17 cellular contexts compared by ENCODE assay signal in the genomic region with DNA sequence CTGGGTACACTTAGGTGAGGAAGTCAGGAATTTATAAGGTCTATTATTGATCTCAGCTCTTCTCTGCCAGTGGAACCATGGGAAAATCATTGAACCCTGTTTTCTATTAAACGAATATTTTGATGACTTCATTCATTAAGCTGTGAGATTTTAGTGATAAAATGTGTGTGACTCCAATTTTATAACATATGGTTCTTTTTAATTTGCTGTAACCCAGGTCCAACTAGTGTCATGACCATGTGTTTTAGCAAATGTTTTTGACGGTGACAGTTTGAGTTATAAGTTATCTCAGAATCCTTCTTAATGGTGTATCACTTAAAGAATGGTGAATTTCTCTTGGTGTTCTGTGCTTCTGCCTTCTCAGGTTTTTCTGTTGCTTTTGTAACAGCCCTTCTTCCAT. TPM values are rescaled to one million over a fixed set of nuclear protein-coding genes. Genes with fewer than 3 reads are reported as not detected.
DNase-seq lines count a peak whose midpoint lies in the region; ATAC-seq, FAIRE-seq and TF ChIP-seq lines count a peak whose summit lies in the region.
"Had no signal": no experiment of that assay in that cellular context is flagged by ENCODE, and none has a peak within 500 bp of the region (broad histone marks: within the 10 kb centered on the region; RNA-seq: fewer than 3 reads in every experiment).

No MANE protein-coding gene starts in this region.

- peaks cover 75% of the 10 kb centered on the region for H3K4me1 ChIP-seq in A549
- peaks cover 61% of the 10 kb centered on the region for H3K4me1 ChIP-seq in GM23248 (ENCODE audit: insufficient read depth)
- peaks cover 33 to 59% of the 10 kb centered on the region in 2 experiments for H3K4me1 ChIP-seq in SK-N-SH (ENCODE audit: control insufficient read depth in 1 of 2, insufficient read depth in 2 of 2, low read depth in 1 of 2, low read length in 1 of 2)
- peaks cover 65 to 69% of the 10 kb centered on the region in 2 donors for H3K4me1 ChIP-seq in gastrocnemius medialis

- H3K27ac ChIP-seq in A549 (no peak overlapping the region; a peak in 1 of 6 replicates), GM23248 (peak overlapping the region; percentile 86), SK-N-SH (ENCODE audit: low read depth in 2 of 2, low read length in 1 of 2) (peak overlapping the region; percentile 75 to 89), gastrocnemius medialis (no peak overlapping the region)
- H3K27ac ChIP-seq: KMS-11 had no signal

- H3K36me3 ChIP-seq in GM23248 (ENCODE audit: low read depth) (0 out of 2 replicates have a peak, but pooled peaks cover 10% of the 10 kb centered on the region), SK-N-SH (replicated peaks in 1 of 2; ENCODE audit: control insufficient read depth in 1 of 2, insufficient read depth in 2 of 2, low read length in 1 of 2) (peaks cover 0 to 35% of the 10 kb centered on the region in 2 experiments), gastrocnemius medialis (no peaks in the 10 kb centered on the region)
- H3K36me3 ChIP-seq: MG63 had no signal

- no peaks in the 10 kb centered on the region for H3K9me3 Mint-ChIP-seq in nephron progenitor cell
- no peaks in the 10 kb centered on the region for H3K9me3 Mint-ChIP-seq in activated naive CD8-positive, alpha-beta T cell treated with anti-CD3 and anti-CD28 coated beads for 36 hours
- H3K9me3 Mint-ChIP-seq: CD8-positive, alpha-beta memory T cell had no signal

- peaks cover 5% of the 10 kb centered on the region for H3K36me3 Mint-ChIP-seq in nephron progenitor cell (ENCODE audit: low read depth)
- no peaks in the 10 kb centered on the region for H3K36me3 Mint-ChIP-seq in activated naive CD8-positive, alpha-beta T cell treated with anti-CD3 and anti-CD28 coated beads for 36 hours

- H3F3A ChIP-seq in GM23248 (ENCODE audit: insufficient read depth) (peaks cover 73% of the 10 kb centered on the region), SK-N-SH (replicated peaks; ENCODE audit: insufficient read depth) (peaks cover 45% of the 10 kb centered on the region)

- H3K4me2 ChIP-seq in A549 = peak overlapping the region; percentile 86
- H3K4me2 ChIP-seq in GM23248 (ENCODE audit: unreplicated experiment) = peak overlapping the region; percentile 93
- H3K4me2 ChIP-seq in SK-N-SH = peak overlapping the region; percentile 72
- H3K4me2 ChIP-seq: KMS-11 had no signal

- 83% methylated on average over 2 of the region's 2 CpGs for WGBS in A549 (ENCODE audit: missing lambda C conversion rate)
- WGBS in GM23248 (ENCODE audit: low coverage in 1 of 2, low lambda C conversion rate in 2 of 2, missing lambda C conversion rate in 2 of 2), 2 experiments = 11 to 35% methylated on average over 2 of the region's 2 CpGs
- WGBS in SK-N-SH (ENCODE audit: low lambda C conversion rate) = 19% methylated on average over 2 of the region's 2 CpGs

- no peak for ATAC-seq in A549
- no peak for ATAC-seq in HG02981 (IDR thresholded peaks at IDR 0.05; ENCODE audit: unreplicated experiment)
- ATAC-seq in gastrocnemius medialis = no peak

- DNase-seq in A549 (ENCODE audit: low read depth in 1 of 2, low spot score in 1 of 2) (no peak), GM23248 (peak; percentile 4), SK-N-SH (no peak), foreskin fibroblast (no peak), nephron progenitor cell (no peak), gastrocnemius medialis (no peak)
- DNase-seq in activated naive CD8-positive, alpha-beta T cell treated with anti-CD3 and anti-CD28 coated beads for 36 hours = no peak
- DNase-seq: 8988T; AML-193; CD8-positive, alpha-beta memory T cell; GF-D8; MG63; NCI-H1105; NCI-H187; NCI-H2171 had no signal

- H3K4me3 Mint-ChIP-seq in nephron progenitor cell = no peak overlapping the region
- H3K4me3 Mint-ChIP-seq in activated naive CD8-positive, alpha-beta T cell treated with anti-CD3 and anti-CD28 coated beads for 36 hours = no peak overlapping the region

- TF ChIP-seq CTCF in A549 (IDR thresholded peaks at IDR 0.05) (no peak), SK-N-SH (IDR thresholded peaks at IDR 0.05) (no peak), foreskin fibroblast (IDR thresholded peaks at IDR 0.05; ENCODE audit: low read depth, low read length) (no peak), nephron progenitor cell (IDR thresholded peaks at IDR 0.05) (no peak), gastrocnemius medialis (IDR thresholded peaks at IDR 0.05 in 4 of 5, conservative IDR thresholded peaks at IDR 0.05 in 1 of 5) (no peak)

- no peaks in the 10 kb centered on the region for H3K27me3 ChIP-seq in GM23248 (replicated peaks; ENCODE audit: insufficient read depth)
- H3K27me3 ChIP-seq in SK-N-SH (ENCODE audit: insufficient read depth) = no peaks in the 10 kb centered on the region
- no peaks in the 10 kb centered on the region for H3K27me3 ChIP-seq in gastrocnemius medialis
- H3K27me3 ChIP-seq: MG63 had no signal

- TF ChIP-seq EP300 in A549 (IDR thresholded peaks at IDR 0.05) = no peak
- peak in 1 of 2 experiments; percentile 51; a peak in 1 of 4 replicates for TF ChIP-seq EP300 in SK-N-SH (IDR thresholded peaks at IDR 0.05; ENCODE audit: borderline replicate concordance in 1 of 2, low read depth in 1 of 2, low read length in 1 of 2)

- POLR2A ChIA-PET in A549 (lab: Yijun Ruan, JAX) (no interaction called here), SK-N-SH (lab: Yijun Ruan, JAX) (no interaction called here)

- no peak for TF ChIP-seq RAD21 in A549 (conservative IDR thresholded peaks at IDR 0.05 in 1 of 2, IDR thresholded peaks at IDR 0.05 in 1 of 2)
- no peak for TF ChIP-seq RAD21 in SK-N-SH (IDR thresholded peaks at IDR 0.05; ENCODE audit: low read length)

- H3K9me2 ChIP-seq in GM23248 (ENCODE audit: insufficient read depth) (no peaks in the 10 kb centered on the region), SK-N-SH (no peaks in the 10 kb centered on the region)

- H3K79me2 ChIP-seq in GM23248 (ENCODE audit: insufficient read depth) = peaks cover 81% of the 10 kb centered on the region
- peaks cover 86% of the 10 kb centered on the region for H3K79me2 ChIP-seq in SK-N-SH (ENCODE audit: insufficient read depth)

- no peak for TF ChIP-seq POLR2A in A549 (IDR thresholded peaks at IDR 0.05; ENCODE audit: low read length)
- TF ChIP-seq POLR2A in gastrocnemius medialis (IDR thresholded peaks at IDR 0.05) = no peak

- H3K9ac ChIP-seq in GM23248 (peak overlapping the region; percentile 94), SK-N-SH (peak overlapping the region; percentile 97)
- H3K9ac ChIP-seq: KMS-11 had no signal

- H3K9me3 ChIP-seq in A549 (no peaks in the 10 kb centered on the region), GM23248 (ENCODE audit: low read depth) (no peaks in the 10 kb centered on the region), SK-N-SH (no peaks in the 10 kb centered on the region), gastrocnemius medialis (no peaks in the 10 kb centered on the region)
- H3K9me3 ChIP-seq: MG63 had no signal

- intact Hi-C loops in gastrocnemius medialis (cut with DNase I; ENCODE audit: low total_unique reads) = no loop called here

- no peak overlapping the region for H3K27ac Mint-ChIP-seq in nephron progenitor cell
- H3K27ac Mint-ChIP-seq in activated naive CD8-positive, alpha-beta T cell treated with anti-CD3 and anti-CD28 coated beads for 36 hours = no peak overlapping the region

- H3K27me3 Mint-ChIP-seq in nephron progenitor cell (ENCODE audit: low read depth, poor library complexity) = no peaks in the 10 kb centered on the region
- H3K27me3 Mint-ChIP-seq in activated naive CD8-positive, alpha-beta T cell treated with anti-CD3 and anti-CD28 coated beads for 36 hours = no peaks in the 10 kb centered on the region

- H3K4me3 ChIP-seq in A549 (peak overlapping the region; percentile 74; the same call in 2 of the 3 replicates), GM23248 (peak overlapping the region; percentile 93), SK-N-SH (ENCODE audit: low read depth in 2 of 2, low read length in 1 of 2) (peak overlapping the region; percentile 92 to 100; a peak in 3 of 4 replicates), foreskin fibroblast (ENCODE audit: low read depth in 1 of 2, low read length in 2 of 2) (peak overlapping the region; percentile 82 to 91), gastrocnemius medialis (no peak overlapping the region)
- H3K4me3 ChIP-seq: MG63 had no signal

- in situ Hi-C loops in GM23248 (cut with MboI) (no loop called here), gastrocnemius medialis (cut with MboI; ENCODE audit: low sequenced_read_pairs in 4 of 4) (no loop called here)

- peaks cover 45% of the 10 kb centered on the region for H3K4me1 Mint-ChIP-seq in nephron progenitor cell
- peaks cover 47% of the 10 kb centered on the region for H3K4me1 Mint-ChIP-seq in activated naive CD8-positive, alpha-beta T cell treated with anti-CD3 and anti-CD28 coated beads for 36 hours

- H2AFZ ChIP-seq in GM23248 (no peak overlapping the region), SK-N-SH (ENCODE audit: low read depth) (no peak overlapping the region)

- H4K20me1 ChIP-seq in GM23248 (ENCODE audit: insufficient read depth) (peaks cover 25% of the 10 kb centered on the region), SK-N-SH (ENCODE audit: insufficient read depth) (peaks cover 68% of the 10 kb centered on the region)

- CTCF ChIA-PET in A549 (lab: Yijun Ruan, JAX) (interaction anchor here (0.6 to 1.0 kb wide), 3 partner anchors 46 to 76 kb away, joined by 3 to 4 read pairs (median 3); no protein-coding TSS in a partner anchor), SK-N-SH (lab: Yijun Ruan, JAX) (interaction anchor here (0.6 to 1.6 kb wide), 5 partner anchors 10 to 620 kb away, joined by 3 to 4 read pairs (median 3); no protein-coding TSS in a partner anchor)

- no peak for FAIRE-seq in A549 (lab: Jason Lieb, UNC)

TF ChIP-seq in A549, 52 proteins besides CTCF, POLR2A, EP300 and RAD21 (continues in another document):
- TF ChIP-seq NPAS2 (CRISPR knock-in tag; IDR thresholded peaks at IDR 0.05; ENCODE audit: borderline replicate concordance) = no peak

TF ChIP-seq in SK-N-SH, 30 proteins besides CTCF, POLR2A, EP300 and RAD21 (continues in another document):
- TF ChIP-seq TCF12 (IDR thresholded peaks at IDR 0.05) (peak; percentile 65), POLR2AphosphoS5 (IDR thresholded peaks at IDR 0.05; ENCODE audit: low read depth, low read length) (peak; percentile 33; the same call in 1 of the 2 replicates), RFX5 (IDR thresholded peaks at IDR 0.05; ENCODE audit: low read length) (no peak)

RNA-seq across cellular contexts. Expression of a gene that starts 3.4 kb away (rescaled TPM):
- 36.3 and 37.6 TPM in 2 replicates for polyA plus RNA-seq in A549 (2011; rRNA removed)
- polyA plus RNA-seq in A549 (2012; cell fraction: cytosol; rRNA removed) = 10.2 and 11.9 TPM in 2 replicates
- 6.6 and 9.4 TPM in 2 replicates for polyA plus RNA-seq in A549 (2012; cell fraction: nucleus; rRNA removed)
- polyA plus RNA-seq in A549 (2017; fragmentation: RNase III; extraction: RNeasy Plus Mini Kit Qiagen cat#74134 plus additional on column Dnase treatment) = 28.2 to 34.0 TPM (median 32.4 TPM) in 3 replicates
- 41.1 and 41.3 TPM in 2 replicates for polyA minus RNA-seq in A549 (2011; rRNA and poly(A)+ RNA removed)
- 186 and 243 TPM in 2 replicates for total RNA-seq in GM23248 (2014; rRNA removed; shearing (Covaris generic))
- 96.9 and 101 TPM in 2 replicates for polyA plus RNA-seq in GM23248 (2016; fragmentation: Nextera tagmentation; extraction: Ambion mirVana)
- polyA plus RNA-seq in SK-N-SH (2012; rRNA removed) = 23.1 and 29.0 TPM in 2 replicates
- 33.1 and 33.3 TPM in 2 replicates for polyA plus RNA-seq in SK-N-SH (2012; cell fraction: cytosol; rRNA removed)
- 17.6 and 28.6 TPM in 2 replicates for polyA plus RNA-seq in SK-N-SH (2012; cell fraction: nucleus; rRNA removed)
- total RNA-seq in gastrocnemius medialis = 10 to 100 TPM; 10.9 to 27.6 (median 14.5) TPM
- total RNA-seq in activated naive CD8-positive, alpha-beta T cell treated with anti-CD3 and anti-CD28 coated beads for 36 hours = 1 to 10 TPM; 5.6 to 5.7 TPM

Comparison
In these comparisons a context has a peak if more than half of its experiments do, and no peak if none do; other contexts are left out.
1. H3K27ac ChIP-seq: peak in GM23248 (single experiment) and SK-N-SH (2 of 2); none in A549 (0 of 2) and gastrocnemius medialis (0 of 4).
2. H3K4me3 ChIP-seq: peak in A549 (single experiment), GM23248 (single experiment), SK-N-SH (2 of 2) and foreskin fibroblast (2 of 2); none in gastrocnemius medialis (0 of 4).
3. Peak in every context shown above with its lines, with median percentiles within 50 percentile points of each other: H3K4me2 ChIP-seq.